In genomic region chr6:22036699-22037098, GRCh38 we compare ENCODE assay signal across 15 cellular contexts.
DNase-seq lines count a peak whose midpoint lies in the region; ATAC-seq and TF ChIP-seq lines count a peak whose summit lies in the region.
"Had no signal": no experiment of that assay in that cellular context is flagged by ENCODE, and none has a peak within 500 bp of the region (broad histone marks: within the 10 kb centered on the region; RNA-seq: fewer than 3 reads in every experiment).

No MANE protein-coding gene starts in this region.

- no peak overlapping the region for H3K27ac ChIP-seq in endodermal cell (ENCODE audit: low read depth, low read length)
- H3K27ac ChIP-seq: SJSA1 had no signal

- no peaks in the 10 kb centered on the region for H3K27me3 ChIP-seq in endodermal cell (ENCODE audit: control insufficient read depth, insufficient read depth, low read length, poor library complexity, severe bottlenecking)
- H3K27me3 ChIP-seq: body of pancreas, SJSA1 had no signal

- DNase-seq in endodermal cell (no peak), progenitor cell of endocrine pancreas (ENCODE audit: low spot score, unreplicated experiment) (no peak), hippocampal formation (lab: John Stamatoyannopoulos, UW) (no peak)
- DNase-seq in activated CD4-positive, alpha-beta T cell treated with anti-CD3 and anti-CD28 coated beads, Interleukin-2, amount 50 U/mL, for 1 hour = no peak
- no peak for DNase-seq in activated naive CD4-positive, alpha-beta T cell treated with Interleukin-2 at 50 U/mL for 16 hours
- DNase-seq: activated naive CD8-positive, alpha-beta T cell treated with anti-CD3 and anti-CD28 coated beads, Interleukin-2, amount 10 ng/mL, durations not matched to agents 7 days and 5 days; NCI-H1436; stimulated activated naive CD8-positive, alpha-beta T cell treated with anti-CD3 and anti-CD28 coated beads, Interleukin-15, amount 100 ng/mL, for 72 hours had no signal

- 63 to 70% methylated on average over 2 of the region's 3 CpGs for WGBS in endodermal cell (ENCODE audit: insufficient coverage in 1 of 2, insufficient read length in 1 of 2), 2 experiments

- H3K27me3 Mint-ChIP-seq in endodermal cell (ENCODE audit: insufficient read depth) (no peaks in the 10 kb centered on the region), progenitor cell of endocrine pancreas (no peaks in the 10 kb centered on the region)
- H3K27me3 Mint-ChIP-seq: B cell; stimulated activated naive CD8-positive, alpha-beta T cell treated with anti-CD3 and anti-CD28 coated beads, Interleukin-15, amount 100 ng/mL, for 72 hours had no signal

- H3K36me3 Mint-ChIP-seq in endodermal cell (ENCODE audit: low read depth) (peaks cover 60% of the 10 kb centered on the region), progenitor cell of endocrine pancreas (ENCODE audit: insufficient read depth) (peaks cover 37% of the 10 kb centered on the region)
- H3K36me3 Mint-ChIP-seq: activated naive CD8-positive, alpha-beta T cell treated with anti-CD3 and anti-CD28 coated beads, Interleukin-2, amount 10 ng/mL, durations not matched to agents 7 days and 5 days had no signal

- H3K9me3 Mint-ChIP-seq in endodermal cell (peaks cover 21% of the 10 kb centered on the region), progenitor cell of endocrine pancreas (ENCODE audit: low read depth) (peaks cover 22% of the 10 kb centered on the region)

- H3K9me3 ChIP-seq in endodermal cell (ENCODE audit: control insufficient read depth, low read length) = peaks cover 40% of the 10 kb centered on the region
- H3K9me3 ChIP-seq: body of pancreas, SJSA1 had no signal

- no peak overlapping the region for H3K4me3 ChIP-seq in endodermal cell (ENCODE audit: low read length)
- H3K4me3 ChIP-seq: body of pancreas, SJSA1 had no signal

- ATAC-seq in GM18517 (IDR thresholded peaks at IDR 0.05; ENCODE audit: unreplicated experiment) (peak; percentile 18), HG03066 (IDR thresholded peaks at IDR 0.05; ENCODE audit: low read depth, unreplicated experiment) (peak; percentile 26), HG03342 (IDR thresholded peaks at IDR 0.05; ENCODE audit: unreplicated experiment) (no peak)
- ATAC-seq: stimulated activated naive CD8-positive, alpha-beta T cell treated with anti-CD3 and anti-CD28 coated beads, Interleukin-15, amount 100 ng/mL, for 72 hours had no signal

- peaks cover 18% of the 10 kb centered on the region for H3K4me1 Mint-ChIP-seq in endodermal cell
- H3K4me1 Mint-ChIP-seq in progenitor cell of endocrine pancreas (ENCODE audit: low read depth) = peaks cover 28% of the 10 kb centered on the region
- H3K4me1 Mint-ChIP-seq: activated naive CD8-positive, alpha-beta T cell treated with anti-CD3 and anti-CD28 coated beads, Interleukin-2, amount 10 ng/mL, durations not matched to agents 7 days and 5 days; B cell had no signal

- no peak overlapping the region for H3K4me3 Mint-ChIP-seq in endodermal cell
- no peak overlapping the region for H3K4me3 Mint-ChIP-seq in progenitor cell of endocrine pancreas (ENCODE audit: low read depth)
- H3K4me3 Mint-ChIP-seq: activated naive CD8-positive, alpha-beta T cell treated with anti-CD3 and anti-CD28 coated beads, Interleukin-2, amount 10 ng/mL, durations not matched to agents 7 days and 5 days; activated T-helper 1 cell treated with anti-CD3 and anti-CD28 coated beads, Interleukin-12 subunit alpha, Interleukin-12 subunit beta, Interleukin-2, Interleukin-4 antibody, amounts not matched to agents 30 ng/mL and 10 ng/mL and 1 ng/mL, durations not matched to agents 14 hours and 24 hours and 36 hours; B cell; stimulated activated naive CD8-positive, alpha-beta T cell treated with anti-CD3 and anti-CD28 coated beads, Interleukin-15, amount 100 ng/mL, for 72 hours had no signal

- H3K36me3 ChIP-seq in endodermal cell (ENCODE audit: control insufficient read depth, insufficient read depth, low read length) = peaks cover 58% of the 10 kb centered on the region
- H3K36me3 ChIP-seq: SJSA1 had no signal

- no peak for TF ChIP-seq CTCF in endodermal cell (conservative IDR thresholded peaks at IDR 0.05)
- no peak for TF ChIP-seq CTCF in progenitor cell of endocrine pancreas (IDR thresholded peaks at IDR 0.05; ENCODE audit: unreplicated experiment)

- H3K27ac Mint-ChIP-seq in endodermal cell (peak overlapping the region; percentile 69), progenitor cell of endocrine pancreas (peak overlapping the region; percentile 85)
- H3K27ac Mint-ChIP-seq: activated naive CD8-positive, alpha-beta T cell treated with anti-CD3 and anti-CD28 coated beads, Interleukin-2, amount 10 ng/mL, durations not matched to agents 7 days and 5 days; activated T-helper 1 cell treated with anti-CD3 and anti-CD28 coated beads, Interleukin-12 subunit alpha, Interleukin-12 subunit beta, Interleukin-2, Interleukin-4 antibody, amounts not matched to agents 30 ng/mL and 10 ng/mL and 1 ng/mL, durations not matched to agents 14 hours and 24 hours and 36 hours; B cell; stimulated activated naive CD8-positive, alpha-beta T cell treated with anti-CD3 and anti-CD28 coated beads, Interleukin-15, amount 100 ng/mL, for 72 hours had no signal

- H3K9ac ChIP-seq in endodermal cell (ENCODE audit: extremely low read depth, low read length, poor library complexity, severe bottlenecking) = no peak overlapping the region

- peaks cover 15% of the 10 kb centered on the region for H3K4me1 ChIP-seq in endodermal cell (ENCODE audit: control insufficient read depth, insufficient read depth, low read length)
- H3K4me1 ChIP-seq: SJSA1 had no signal
